ENCODE assay signal across 5 cellular contexts in genomic region chr16:68458101-68458500, GRCh38. TPM values are rescaled to one million over a fixed set of nuclear protein-coding genes. Genes with fewer than 3 reads are reported as not detected.
"Had no signal": no experiment of that assay in that cellular context is flagged by ENCODE, and none has a peak within 500 bp of the region (broad histone marks: within the 10 kb centered on the region; RNA-seq: fewer than 3 reads in every experiment).

No MANE protein-coding gene starts in this region.

- DNase-seq: H9, HCEC 1CT, IMR-90 had no signal

- H3K4me3 Mint-ChIP-seq: GM23338, H9 had no signal

- H3K4me3 ChIP-seq: GM23338, K562 had no signal

- ATAC-seq: GM23338, K562 had no signal

- H2AFZ ChIP-seq: GM23338 had no signal

- H3K27ac Mint-ChIP-seq: GM23338, H9 had no signal

- H3K4me2 ChIP-seq: GM23338 had no signal

- H3K9me3 Mint-ChIP-seq: GM23338 had no signal

RNA-seq across cellular contexts. Expression of gene SMPD3, which starts 9.8 kb away (rescaled TPM):
- total RNA-seq: IMR-90 had no signal
- polyA plus RNA-seq: IMR-90 had no signal
